Comparison of ENCODE assay signal across 19 cellular contexts in genomic region chr7:128450913-128451312, GRCh38.
"Had no signal": no experiment of that assay in that cellular context is flagged by ENCODE, and none has a peak within 500 bp of the region (broad histone marks: within the 10 kb centered on the region; RNA-seq: fewer than 3 reads in every experiment).

No MANE protein-coding gene starts in this region.

- H3K27ac ChIP-seq: brain microvascular endothelial cell, epithelial cell of prostate, foreskin keratinocyte, left lung, VCaP had no signal

- H3K36me3 Mint-ChIP-seq: activated naive CD8-positive, alpha-beta T cell treated with anti-CD3 and anti-CD28 coated beads, Interleukin-2, amount 10 ng/mL, durations not matched to agents 7 days and 5 days; type B pancreatic cell had no signal

- ATAC-seq: foreskin keratinocyte, left lung, T-helper 17 cell had no signal

- H3K4me3 Mint-ChIP-seq: activated CD4-positive, alpha-beta memory T cell treated with anti-CD3 and anti-CD28 coated beads, Interleukin-2, amount 10 ng/mL, durations not matched to agents 7 days and 5 days; activated naive CD8-positive, alpha-beta T cell treated with anti-CD3 and anti-CD28 coated beads, Interleukin-2, amount 10 ng/mL, durations not matched to agents 7 days and 5 days; endodermal cell; nephron progenitor cell; T-helper 17 cell; type B pancreatic cell had no signal

- DNase-seq: activated CD4-positive, alpha-beta memory T cell treated with anti-CD3 and anti-CD28 coated beads, Interleukin-2, amount 10 ng/mL, durations not matched to agents 7 days and 5 days; activated CD4-positive, alpha-beta T cell treated with anti-CD3 and anti-CD28 coated beads for 1 hour; activated naive CD4-positive, alpha-beta T cell; activated naive CD8-positive, alpha-beta T cell treated with anti-CD3 and anti-CD28 coated beads, Interleukin-2, amount 10 ng/mL, durations not matched to agents 7 days and 5 days; aorta; brain microvascular endothelial cell; central memory CD4-positive, alpha-beta T cell; endodermal cell; foreskin keratinocyte; hypothalamus; kidney; left lung; mammary epithelial cell; nephron progenitor cell; stimulated activated naive CD4-positive, alpha-beta T cell treated with Interleukin-2 at 50 U/mL for 16 hours; T-helper 17 cell had no signal

- H3K9me3 Mint-ChIP-seq: activated CD4-positive, alpha-beta memory T cell treated with anti-CD3 and anti-CD28 coated beads, Interleukin-2, amount 10 ng/mL, durations not matched to agents 7 days and 5 days; activated naive CD8-positive, alpha-beta T cell treated with anti-CD3 and anti-CD28 coated beads, Interleukin-2, amount 10 ng/mL, durations not matched to agents 7 days and 5 days; endodermal cell; nephron progenitor cell; type B pancreatic cell had no signal

- H3K9me3 ChIP-seq: left lung had no signal

- H3K27me3 Mint-ChIP-seq: T-helper 17 cell had no signal

- H3K4me3 ChIP-seq: left lung had no signal

- H3K36me3 ChIP-seq: brain microvascular endothelial cell, left lung had no signal

- H3K27me3 ChIP-seq: brain microvascular endothelial cell, left lung had no signal

- H3K4me1 ChIP-seq: foreskin keratinocyte had no signal

- H3K27ac Mint-ChIP-seq: activated CD4-positive, alpha-beta memory T cell treated with anti-CD3 and anti-CD28 coated beads, Interleukin-2, amount 10 ng/mL, durations not matched to agents 7 days and 5 days; activated naive CD8-positive, alpha-beta T cell treated with anti-CD3 and anti-CD28 coated beads, Interleukin-2, amount 10 ng/mL, durations not matched to agents 7 days and 5 days; endodermal cell; nephron progenitor cell; T-helper 17 cell; type B pancreatic cell had no signal
